ENCODE assay signal across 11 cellular contexts in the genomic region with DNA sequence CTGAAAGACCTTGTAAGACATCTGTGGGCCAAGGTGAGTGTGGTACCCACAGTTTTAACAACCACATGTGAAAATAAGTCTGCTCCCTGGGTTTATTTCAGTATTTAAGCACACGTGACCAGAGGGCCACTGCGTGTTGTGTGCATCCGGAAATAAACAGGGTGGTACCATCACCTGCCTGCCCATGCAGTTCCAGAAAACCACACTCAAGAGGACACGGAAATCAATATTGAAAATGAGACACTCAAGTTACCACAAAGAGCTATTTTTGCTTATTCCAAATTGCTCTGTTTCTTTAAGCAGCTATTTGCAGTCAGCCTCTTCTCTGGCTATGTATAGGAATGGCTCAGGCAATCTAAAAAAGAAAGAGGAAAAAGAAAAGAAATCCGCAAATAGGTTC.
DNase-seq lines count a peak whose midpoint lies in the region; ATAC-seq and TF ChIP-seq lines count a peak whose summit lies in the region.
"Had no signal": no experiment of that assay in that cellular context is flagged by ENCODE, and none has a peak within 500 bp of the region (broad histone marks: within the 10 kb centered on the region; RNA-seq: fewer than 3 reads in every experiment).

No MANE protein-coding gene starts in this region.

- H3K4me3 ChIP-seq in ovary, result no peak overlapping the region

- H3K27me3 Mint-ChIP-seq in activated naive CD4-positive, alpha-beta T cell treated with anti-CD3 and anti-CD28 coated beads, Interleukin-2, amount 10 ng/mL, durations not matched to agents 7 days and 5 days, result peaks cover 56% of the 10 kb centered on the region
- no peaks in the 10 kb centered on the region for H3K27me3 Mint-ChIP-seq in stimulated activated naive B cell treated with anti-CD40 and anti-IgM and Interleukin-4, amounts not matched to agents 10 μg/mL and 1 μg/mL and 100 μg/mL, for 72 hours

- no peaks in the 10 kb centered on the region for H3K9me3 Mint-ChIP-seq in activated naive CD4-positive, alpha-beta T cell treated with anti-CD3 and anti-CD28 coated beads, Interleukin-2, amount 10 ng/mL, durations not matched to agents 7 days and 5 days
- H3K9me3 Mint-ChIP-seq in stimulated activated naive B cell treated with anti-CD40 and anti-IgM and Interleukin-4, amounts not matched to agents 10 μg/mL and 1 μg/mL and 100 μg/mL, for 72 hours, result no peaks in the 10 kb centered on the region
- H3K9me3 Mint-ChIP-seq: activated naive CD8-positive, alpha-beta T cell treated with anti-CD3 and anti-CD28 coated beads for 36 hours had no signal

- H3K27ac Mint-ChIP-seq in activated naive CD4-positive, alpha-beta T cell treated with anti-CD3 and anti-CD28 coated beads, Interleukin-2, amount 10 ng/mL, durations not matched to agents 7 days and 5 days, result peak overlapping the region; percentile 65
- peak overlapping the region; percentile 31 for H3K27ac Mint-ChIP-seq in stimulated activated naive B cell treated with anti-CD40 and anti-IgM and Interleukin-4, amounts not matched to agents 10 μg/mL and 1 μg/mL and 100 μg/mL, for 72 hours
- H3K27ac Mint-ChIP-seq: activated naive CD8-positive, alpha-beta T cell treated with anti-CD3 and anti-CD28 coated beads for 36 hours had no signal

- no peak overlapping the region for H3K27ac ChIP-seq in ovary
- H3K27ac ChIP-seq: neutrophil had no signal

- no peaks in the 10 kb centered on the region for H3K36me3 ChIP-seq in ovary
- H3K36me3 ChIP-seq: neutrophil had no signal

- no peaks in the 10 kb centered on the region for H3K4me1 ChIP-seq in ovary (ENCODE audit: insufficient read depth)

- no peak for TF ChIP-seq POLR2A in ovary (IDR thresholded peaks at IDR 0.05)

- peaks cover 18% of the 10 kb centered on the region for H3K4me1 Mint-ChIP-seq in activated naive CD4-positive, alpha-beta T cell treated with anti-CD3 and anti-CD28 coated beads, Interleukin-2, amount 10 ng/mL, durations not matched to agents 7 days and 5 days
- peaks cover 26 to 46% of the 10 kb centered on the region in 2 donors for H3K4me1 Mint-ChIP-seq in stimulated activated naive B cell treated with anti-CD40 and anti-IgM and Interleukin-4, amounts not matched to agents 10 μg/mL and 1 μg/mL and 100 μg/mL, for 72 hours
- H3K4me1 Mint-ChIP-seq: activated naive CD8-positive, alpha-beta T cell treated with anti-CD3 and anti-CD28 coated beads for 36 hours had no signal

- H3K27me3 ChIP-seq in ovary, result no peaks in the 10 kb centered on the region
- H3K27me3 ChIP-seq: neutrophil had no signal

- intact Hi-C loops in ovary (cut with DNase I), result no loop called here

- no peaks in the 10 kb centered on the region for H3K36me3 Mint-ChIP-seq in activated naive CD4-positive, alpha-beta T cell treated with anti-CD3 and anti-CD28 coated beads, Interleukin-2, amount 10 ng/mL, durations not matched to agents 7 days and 5 days
- no peaks in the 10 kb centered on the region for H3K36me3 Mint-ChIP-seq in stimulated activated naive B cell treated with anti-CD40 and anti-IgM and Interleukin-4, amounts not matched to agents 10 μg/mL and 1 μg/mL and 100 μg/mL, for 72 hours
- H3K36me3 Mint-ChIP-seq: activated naive CD8-positive, alpha-beta T cell treated with anti-CD3 and anti-CD28 coated beads for 36 hours had no signal

- ATAC-seq in GM21825 (IDR thresholded peaks at IDR 0.05; ENCODE audit: unreplicated experiment), result peak; percentile 86
- peak; percentile 79 for ATAC-seq in HG03575 (IDR thresholded peaks at IDR 0.05; ENCODE audit: extremely low read depth, insufficient number of reproducible peaks, low FRiP score, unreplicated experiment)
- peak; percentile 89 to 90 for ATAC-seq in stimulated activated naive B cell treated with anti-CD40 and anti-IgM and Interleukin-4, amounts not matched to agents 10 μg/mL and 1 μg/mL and 100 μg/mL, for 72 hours (replicated peaks)

- no peaks in the 10 kb centered on the region for H3K9me3 ChIP-seq in ovary
- H3K9me3 ChIP-seq: neutrophil had no signal

- 85 to 88% (median 85%) methylated on average over 5 of the region's 5 CpGs for WGBS in ovary, 3 donors

- DNase-seq in activated naive CD4-positive, alpha-beta T cell treated with anti-CD3 and anti-CD28 coated beads, Interleukin-2, amount 10 ng/mL, durations not matched to agents 7 days and 5 days, result peak; percentile 36
- DNase-seq in activated naive CD4-positive, alpha-beta T cell treated with anti-CD3 and anti-CD28 coated beads, Interleukin-2, amount 50 U/mL, for 16 hours, result no peak
- no peak for DNase-seq in stimulated activated naive B cell treated with anti-CD40 and anti-IgM and Interleukin-4, amounts not matched to agents 10 μg/mL and 1 μg/mL and 100 μg/mL, for 72 hours
- DNase-seq in ureter (ENCODE audit: low spot score), result no peak
- no peak for DNase-seq in ovary
- no peak for DNase-seq in HCEC 1CT
- DNase-seq: activated naive CD8-positive, alpha-beta T cell treated with anti-CD3 and anti-CD28 coated beads for 36 hours; COR-L47 had no signal

- TF ChIP-seq CTCF in ovary (IDR thresholded peaks at IDR 0.05), result no peak

- no peak overlapping the region for H3K4me3 Mint-ChIP-seq in activated naive CD4-positive, alpha-beta T cell treated with anti-CD3 and anti-CD28 coated beads, Interleukin-2, amount 10 ng/mL, durations not matched to agents 7 days and 5 days
- peak overlapping the region; percentile 56 to 62 for H3K4me3 Mint-ChIP-seq in stimulated activated naive B cell treated with anti-CD40 and anti-IgM and Interleukin-4, amounts not matched to agents 10 μg/mL and 1 μg/mL and 100 μg/mL, for 72 hours
- H3K4me3 Mint-ChIP-seq: activated naive CD8-positive, alpha-beta T cell treated with anti-CD3 and anti-CD28 coated beads for 36 hours had no signal

- TF ChIP-seq EP300 in ovary (IDR thresholded peaks at IDR 0.05), result no peak

- CTCF ChIA-PET in activated naive CD4-positive, alpha-beta T cell treated with anti-CD3 and anti-CD28 coated beads, Interleukin-2, amount 10 ng/mL, durations not matched to agents 7 days and 5 days (lab: Charles Lee), result interaction anchor here (1.0 kb wide), 1 partner anchor 9 kb away, joined by 3 read pairs; no protein-coding TSS in a partner anchor
